ENCODE assay signal across 15 cellular contexts in the genomic region with DNA sequence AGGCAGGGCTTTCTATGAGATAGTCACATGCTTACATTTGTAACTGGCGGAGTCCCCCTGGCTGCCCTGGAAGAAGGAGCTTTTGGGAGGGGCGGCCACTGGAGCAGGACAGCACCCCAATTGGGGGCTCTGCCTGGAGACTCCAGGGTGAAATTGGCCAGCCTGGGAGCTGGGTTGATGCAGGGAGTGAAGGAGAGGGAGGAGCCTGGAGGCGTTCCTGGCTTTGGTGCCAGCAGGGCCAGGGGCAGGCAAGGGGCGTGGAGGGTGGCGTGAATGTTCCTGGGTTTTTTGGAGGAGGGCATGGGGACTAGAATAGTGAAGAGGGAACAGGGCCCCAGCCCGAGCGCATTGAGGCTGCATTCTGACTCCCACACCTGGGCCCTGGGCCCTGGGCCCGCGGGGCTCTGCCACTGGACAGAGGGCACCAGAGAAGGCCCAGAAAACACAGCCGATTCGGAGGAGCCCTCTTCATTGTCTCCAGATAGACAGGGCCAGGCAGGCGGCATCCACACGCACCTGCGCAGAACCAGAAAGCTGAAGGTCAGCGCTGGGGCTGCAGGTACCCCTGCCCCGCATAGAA. TPM values are rescaled to one million over a fixed set of nuclear protein-coding genes. Genes with fewer than 3 reads are reported as not detected.
A peak's percentile ranks its signal among the peaks of the same experiment; 100 is the strongest.
DNase-seq lines count a peak whose midpoint lies in the region; ATAC-seq, FAIRE-seq and TF ChIP-seq lines count a peak whose summit lies in the region.
"Had no signal": no experiment of that assay in that cellular context is flagged by ENCODE, and none has a peak within 500 bp of the region (broad histone marks: within the 10 kb centered on the region; RNA-seq: fewer than 3 reads in every experiment).

No MANE protein-coding gene starts in this region.

- H3K4me3 ChIP-seq in HepG2 (replicated peaks in 1 of 3; ENCODE audit: insufficient read depth in 1 of 3, low read depth in 2 of 3, low read length in 3 of 3) (no peak overlapping the region), right lobe of liver (no peak overlapping the region), breast epithelium (peak overlapping the region in 1 of 3 donors; percentile 46), neuronal stem cell (ENCODE audit: low read length in 2 of 2) (no peak overlapping the region), uterus (no peak overlapping the region)
- H3K4me3 ChIP-seq: colonic mucosa, left lung had no signal

- H3K27ac ChIP-seq in HepG2 (ENCODE audit: extremely low read length, insufficient read depth, low read length) (no peak overlapping the region), right lobe of liver (no peak overlapping the region), breast epithelium (peak overlapping the region; percentile 83 to 86), neuronal stem cell (replicated peaks; ENCODE audit: low read length) (no peak overlapping the region), uterus (peak overlapping the region in 1 of 2 donors; percentile 59)
- H3K27ac ChIP-seq: colonic mucosa, left lung had no signal

- WGBS in HepG2 (ENCODE audit: low lambda C conversion rate), result 88% methylated on average over 7 of the region's 16 CpGs
- WGBS in right lobe of liver (ENCODE audit: insufficient coverage, low coverage, low lambda C conversion rate, missing lambda C conversion rate), result 100% methylated on average over 2 of the region's 16 CpGs
- WGBS in neuronal stem cell (ENCODE audit: extremely low coverage in 2 of 2, insufficient read length in 2 of 2, insufficient replicate concordance in 1 of 2), 2 donors, result no CpG with 5 or more reads among the region's 16 CpGs

- H2AFZ ChIP-seq in HepG2 (ENCODE audit: low read length) (no peak overlapping the region), neuronal stem cell (ENCODE audit: low read length) (no peak overlapping the region)

- TF ChIP-seq EP300 in HepG2 (IDR thresholded peaks at IDR 0.05; ENCODE audit: low read depth in 2 of 2, low read length in 2 of 2), result no peak
- no peak for TF ChIP-seq EP300 in HepG2 (CRISPR knock-in tag; IDR thresholded peaks at IDR 0.05; ENCODE audit: borderline replicate concordance)

- no peaks in the 10 kb centered on the region for H3K36me3 ChIP-seq in HepG2 (replicated peaks in 1 of 2; ENCODE audit: control insufficient read depth in 1 of 2, insufficient read depth in 2 of 2, low read length in 2 of 2)
- no peaks in the 10 kb centered on the region for H3K36me3 ChIP-seq in right lobe of liver
- H3K36me3 ChIP-seq in breast epithelium, result no peaks in the 10 kb centered on the region
- H3K36me3 ChIP-seq in neuronal stem cell (replicated peaks in 1 of 2; ENCODE audit: control insufficient read depth in 2 of 2, insufficient read depth in 2 of 2, low read length in 2 of 2), result peaks cover 0 to 3% of the 10 kb centered on the region in 2 donors
- no peaks in the 10 kb centered on the region for H3K36me3 ChIP-seq in uterus
- H3K36me3 ChIP-seq: colonic mucosa had no signal

- CTCF ChIA-PET in HepG2 (lab: Yijun Ruan, JAX; ENCODE audit: low intra/inter-chr PET ratio, low total read pairs), result no interaction called here

- no peak overlapping the region for H3K4ac ChIP-seq in neuronal stem cell (ENCODE audit: low read length)

- H2BK12ac ChIP-seq in neuronal stem cell (ENCODE audit: low read length), result no peak overlapping the region

- no peaks in the 10 kb centered on the region for H3K79me2 ChIP-seq in HepG2 (ENCODE audit: insufficient read depth, low read length)

- ATAC-seq in HepG2 (no peak), right lobe of liver (no peak), HG02973 (IDR thresholded peaks at IDR 0.05; ENCODE audit: unreplicated experiment) (no peak), GM21423 (IDR thresholded peaks at IDR 0.05; ENCODE audit: unreplicated experiment) (no peak)
- ATAC-seq: T-helper 17 cell had no signal

- H3K14ac ChIP-seq in neuronal stem cell (ENCODE audit: low read length), result peak overlapping the region; percentile 17

- no peak overlapping the region for H4K8ac ChIP-seq in neuronal stem cell (ENCODE audit: low read depth, low read length)

- H3K23ac ChIP-seq in neuronal stem cell (ENCODE audit: low read depth, low read length, poor library complexity), result peak overlapping the region; percentile 80

- no peaks in the 10 kb centered on the region for H3K9me3 ChIP-seq in HepG2 (ENCODE audit: low read length)
- H3K9me3 ChIP-seq in right lobe of liver, result no peaks in the 10 kb centered on the region
- H3K9me3 ChIP-seq in breast epithelium, result no peaks in the 10 kb centered on the region
- H3K9me3 ChIP-seq in neuronal stem cell (replicated peaks in 1 of 2; ENCODE audit: control insufficient read depth in 2 of 2, insufficient read depth in 1 of 2, low read depth in 1 of 2, low read length in 2 of 2), result no peaks in the 10 kb centered on the region
- no peaks in the 10 kb centered on the region for H3K9me3 ChIP-seq in uterus
- H3K9me3 ChIP-seq: colonic mucosa, left lung had no signal

- FAIRE-seq in HepG2 (lab: Jason Lieb, UNC), result no peak
- FAIRE-seq: small intestine had no signal

- TF ChIP-seq CTCF in HepG2 (CRISPR knock-in tag; IDR thresholded peaks at IDR 0.05) (no peak), right lobe of liver (IDR thresholded peaks at IDR 0.05) (no peak), breast epithelium (IDR thresholded peaks at IDR 0.05) (no peak), uterus (IDR thresholded peaks at IDR 0.05) (no peak)

- TF ChIP-seq POLR2A in HepG2 (IDR thresholded peaks at IDR 0.05; ENCODE audit: insufficient read depth in 1 of 2, low read depth in 2 of 2, low read length in 2 of 2), result no peak
- no peak for TF ChIP-seq POLR2A in right lobe of liver (IDR thresholded peaks at IDR 0.05)
- TF ChIP-seq POLR2A in breast epithelium (IDR thresholded peaks at IDR 0.05), result no peak
- TF ChIP-seq POLR2A in uterus (IDR thresholded peaks at IDR 0.05), result no peak

- DNase-seq in HepG2 (ENCODE audit: low spot score) (no peak), right lobe of liver (no peak), breast epithelium (ENCODE audit: low spot score in 2 of 2) (no peak), neuronal stem cell (ENCODE audit: low spot score) (no peak), uterus (no peak), activated gamma-delta T cell (lab: John Stamatoyannopoulos, UW) (no peak)
- DNase-seq: activated T-cell treated with anti-CD3 and anti-CD28 coated beads for 4 hours, HCEC 1CT, T-helper 17 cell had no signal

- peaks cover 3% of the 10 kb centered on the region for H3K79me1 ChIP-seq in neuronal stem cell (ENCODE audit: low read depth, low read length)

- H3K27me3 ChIP-seq in HepG2 (ENCODE audit: control insufficient read depth in 1 of 2, insufficient read depth in 2 of 2, low read length in 2 of 2) (no peaks in the 10 kb centered on the region), right lobe of liver (no peaks in the 10 kb centered on the region), breast epithelium (no peaks in the 10 kb centered on the region), neuronal stem cell (ENCODE audit: control insufficient read depth in 3 of 3, insufficient read depth in 3 of 3, low read depth in 1 of 3, low read length in 3 of 3) (no peaks in the 10 kb centered on the region), uterus (no peaks in the 10 kb centered on the region)
- H3K27me3 ChIP-seq: colonic mucosa, left lung had no signal

- H2BK120ac ChIP-seq in neuronal stem cell (ENCODE audit: low read depth, low read length), result no peak overlapping the region

- BruUV-seq in HepG2 (replicated peaks; lab: Mats Ljungman, UMichigan), result no TSS peak

- no peak overlapping the region for H2BK5ac ChIP-seq in neuronal stem cell (ENCODE audit: low read length)

- H3K4me1 ChIP-seq in HepG2 (ENCODE audit: insufficient read depth, low read length) (peaks cover 24% of the 10 kb centered on the region), right lobe of liver (peaks cover 0 to 14% (median 10%) of the 10 kb centered on the region in 4 donors), breast epithelium (peaks cover 13 to 14% of the 10 kb centered on the region in 2 donors), neuronal stem cell (ENCODE audit: control insufficient read depth in 2 of 2, insufficient read depth in 1 of 2, low read depth in 1 of 2, low read length in 2 of 2) (no peaks in the 10 kb centered on the region), uterus (peaks cover 0 to 15% of the 10 kb centered on the region in 2 donors)

- no peak overlapping the region for H2BK15ac ChIP-seq in neuronal stem cell (ENCODE audit: low read length)

- H3K9ac ChIP-seq in HepG2 (ENCODE audit: insufficient read depth, low read depth, low read length) (no peak overlapping the region), neuronal stem cell (ENCODE audit: low read depth, low read length, poor library complexity) (no peak overlapping the region)

- H4K20me1 ChIP-seq in HepG2 (ENCODE audit: insufficient read depth, low read length), result no peaks in the 10 kb centered on the region

- H3K18ac ChIP-seq in neuronal stem cell (ENCODE audit: low read length), result no peak overlapping the region

- POLR2A ChIA-PET in HepG2 (lab: Yijun Ruan, JAX), result interaction anchor here (1.4 kb wide), 1 partner anchor 21 kb away, joined by 7 read pairs; no protein-coding TSS in a partner anchor

- in situ Hi-C loops in HepG2 (cut with HindIII; ENCODE audit: extremely low pct_ligation_motif_present, low pct_unique_long_range_greater_than_20kb), result no loop called here

- no peak overlapping the region for H4K91ac ChIP-seq in neuronal stem cell (ENCODE audit: low read depth, low read length, poor library complexity)

- H3K4me2 ChIP-seq in HepG2 (ENCODE audit: low read depth, low read length) (no peak overlapping the region), neuronal stem cell (ENCODE audit: insufficient read depth, low read length, poor library complexity, severe bottlenecking) (no peak overlapping the region)

- H2AK5ac ChIP-seq in neuronal stem cell (ENCODE audit: low read depth, low read length), result peak overlapping the region; percentile 90

- intact Hi-C loops in HepG2 (cut with micrococcal nuclease; ENCODE audit: unreplicated experiment) (no loop called here), right lobe of liver (cut with DNase I) (no loop called here), breast epithelium (cut with DNase I; ENCODE audit: low total_unique reads) (no loop called here), uterus (cut with DNase I; ENCODE audit: low total_unique reads) (no loop called here)

- TF ChIP-seq RAD21 in HepG2 (CRISPR knock-in tag; IDR thresholded peaks at IDR 0.05), result no peak

RNA-seq across cellular contexts. Expression of a gene that starts 29.5 kb away (rescaled TPM):
- total RNA-seq in HepG2 (2016; rRNA removed; fragmentation: Illumina TruSeq; extraction: Trizol), result 0.04 TPM in 1 of 2 replicates, not detected in the other
- total RNA-seq in HepG2 (2016; cell fraction: cytosol; rRNA removed; fragmentation: Illumina TruSeq; extraction: Trizol; ENCODE audit: low read depth), result not detected in 2 replicates
- 0.04 TPM in 1 of 2 replicates, not detected in the other for total RNA-seq in HepG2 (2016; cell fraction: insoluble cytoplasmic fraction; rRNA removed; fragmentation: Illumina TruSeq; extraction: Trizol)
- total RNA-seq in HepG2 (2016; cell fraction: membrane; rRNA removed; fragmentation: Illumina TruSeq; extraction: Trizol), result not detected in 2 replicates
- not detected in 2 replicates for total RNA-seq in HepG2 (2016; cell fraction: nucleus; rRNA removed; fragmentation: Illumina TruSeq; extraction: Trizol)
- polyA plus RNA-seq in HepG2 (2011; rRNA removed), result 0.13 and 0.16 TPM in 2 replicates
- 0.16 and 0.19 TPM in 2 replicates for polyA plus RNA-seq in HepG2 (2011; cell fraction: cytosol; rRNA removed)
- polyA plus RNA-seq in HepG2 (2011; cell fraction: nucleus; rRNA removed), result 0.23 and 0.37 TPM in 2 replicates
- polyA plus RNA-seq in HepG2 (2012), result 0.36 and 0.49 TPM in 2 replicates
- polyA plus RNA-seq in HepG2 (2016; cell fraction: cytosol; fragmentation: Illumina TruSeq; extraction: Trizol; ENCODE audit: low read depth), result not detected in 2 replicates
- not detected in 2 replicates for polyA plus RNA-seq in HepG2 (2016; cell fraction: insoluble cytoplasmic fraction; fragmentation: Illumina TruSeq; extraction: Trizol; ENCODE audit: low read depth)
- 0.08 TPM in 1 of 2 replicates, not detected in the other for polyA plus RNA-seq in HepG2 (2016; cell fraction: membrane; fragmentation: Illumina TruSeq; extraction: Trizol; ENCODE audit: low read depth)
- polyA plus RNA-seq in HepG2 (2016; cell fraction: nucleus; fragmentation: Illumina TruSeq; extraction: Trizol; ENCODE audit: insufficient read depth, low read depth), result 0.31 and 0.66 TPM in 2 replicates
- polyA minus RNA-seq in HepG2 (2011; rRNA and poly(A)+ RNA removed; ENCODE audit: low replicate concordance), result not detected in 2 replicates
- not detected in 2 replicates for polyA minus RNA-seq in HepG2 (2011; cell fraction: cytosol; rRNA and poly(A)+ RNA removed)
- polyA minus RNA-seq in HepG2 (2011; cell fraction: nucleus; rRNA and poly(A)+ RNA removed), result not detected in 2 replicates
- total RNA-seq in right lobe of liver, result under 1 TPM in 2 of 6 experiments, not detected in 4; 0.11 to 0.31 TPM
- total RNA-seq in breast epithelium, result 1 to 10 TPM; 1.0 to 4.9 (median 2.2) TPM
- 0.01 TPM for polyA plus RNA-seq in neuronal stem cell (2013, experiment 1 of 2)
- not detected for polyA plus RNA-seq in neuronal stem cell (2013, experiment 2 of 2)
- total RNA-seq in uterus, result under 1 TPM in 1 of 4 donors, not detected in 3; 0.76 TPM
- total RNA-seq: T-helper 17 cell had no signal
- polyA plus RNA-seq: neural cell had no signal

Comparison
In these comparisons a context has a peak if more than half of its experiments do, and no peak if none do; other contexts are left out.
1. H3K27ac ChIP-seq: peak in breast epithelium (2 of 2); none in HepG2 (single experiment), right lobe of liver (0 of 3) and neuronal stem cell (single experiment).